Comparison of ENCODE assay signal across 14 cellular contexts in genomic region chr7:119665791-119666190, GRCh38.
DNase-seq lines count a peak whose midpoint lies in the region; ATAC-seq, FAIRE-seq and TF ChIP-seq lines count a peak whose summit lies in the region.
"Had no signal": no experiment of that assay in that cellular context is flagged by ENCODE, and none has a peak within 500 bp of the region (broad histone marks: within the 10 kb centered on the region; RNA-seq: fewer than 3 reads in every experiment).

No MANE protein-coding gene starts in this region.

- intact Hi-C loops in Right ventricle myocardium inferior (cut with DNase I), result no loop called here

- H3K4me3 ChIP-seq in cardiac fibroblast (replicated peaks in 1 of 2; ENCODE audit: low read depth in 2 of 2, low read length in 2 of 2), result no peak overlapping the region

- DNase-seq in RCC 7860 (ENCODE audit: low spot score) (peak; percentile 23), cardiac fibroblast (ENCODE audit: low read depth in 2 of 2) (peak; percentile 19 to 22), fibroblast of the conjunctiva (ENCODE audit: low read depth) (peak; percentile 3), renal cortical epithelial cell (ENCODE audit: low read depth) (peak; percentile 63), Right ventricle myocardium inferior (ENCODE audit: missing footprints) (no peak)
- DNase-seq in effector CD8-positive, alpha-beta T cell (lab: John Stamatoyannopoulos, UW), result no peak
- DNase-seq: CD8-positive, alpha-beta memory T cell; DMS79 treated with DMSO at 0.1 percent for 48 hours; KBM-7; MV-4-11; NCI-H187 treated with DMSO at 0.1 percent for 48 hours; SIG-M5 had no signal

- ATAC-seq in GM21367 (IDR thresholded peaks at IDR 0.05; ENCODE audit: unreplicated experiment) (no peak), Right ventricle myocardium inferior (no peak), HG02642 (IDR thresholded peaks at IDR 0.05; ENCODE audit: poor library complexity, unreplicated experiment) (no peak)

- TF ChIP-seq CTCF in cardiac fibroblast (IDR thresholded peaks at IDR 0.05; ENCODE audit: low read depth, low read length), result no peak

- FAIRE-seq in RCC 7860 (lab: Jason Lieb, UNC), result peak; percentile 42

Comparison
In these comparisons a context has a peak if more than half of its experiments do, and no peak if none do; other contexts are left out.
1. DNase-seq: peak in RCC 7860 (single experiment), cardiac fibroblast (2 of 2), fibroblast of the conjunctiva (single experiment) and renal cortical epithelial cell (single experiment); none in effector CD8-positive, alpha-beta T cell (single experiment) and Right ventricle myocardium inferior (single experiment).